10 cellular contexts compared by ENCODE assay signal in the genomic region with DNA sequence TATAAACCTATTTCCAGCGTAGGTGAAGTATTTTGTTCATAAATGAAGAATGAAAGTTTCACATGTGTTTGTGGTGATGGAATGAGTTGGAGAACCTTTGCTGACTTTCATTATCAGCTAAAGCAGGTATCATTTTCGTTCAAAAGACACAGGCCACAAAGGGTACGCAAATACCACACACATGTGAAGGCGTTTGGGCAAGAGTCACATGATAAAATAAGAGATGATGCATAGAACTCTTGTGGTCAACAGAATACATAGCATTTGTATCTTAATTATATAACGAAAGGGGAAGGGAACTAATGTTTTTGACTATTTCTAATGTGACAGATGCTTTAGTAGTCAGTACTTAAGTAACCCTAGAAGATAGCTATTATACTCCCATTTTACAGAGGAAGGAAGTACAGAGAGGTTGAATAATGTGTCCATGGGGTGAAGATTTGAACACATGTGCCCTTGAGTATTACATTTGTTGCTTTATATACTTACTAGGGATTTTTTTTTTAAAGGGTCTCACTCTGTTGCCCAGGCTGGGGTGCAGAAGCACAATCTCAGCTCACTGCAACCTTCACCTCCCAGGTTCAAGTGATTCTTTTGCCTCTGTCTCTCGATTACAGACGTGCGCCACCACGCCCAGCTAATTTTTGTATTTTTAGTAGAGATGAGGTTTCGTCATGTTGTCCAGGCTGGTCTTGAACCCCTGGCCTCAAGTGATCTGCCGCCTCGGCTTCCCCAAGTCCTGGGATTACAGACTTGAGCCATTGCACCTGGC. TPM values are rescaled to one million over a fixed set of nuclear protein-coding genes. Genes with fewer than 3 reads are reported as not detected.
DNase-seq lines count a peak whose midpoint lies in the region; ATAC-seq and TF ChIP-seq lines count a peak whose summit lies in the region.
"Had no signal": no experiment of that assay in that cellular context is flagged by ENCODE, and none has a peak within 500 bp of the region (broad histone marks: within the 10 kb centered on the region; RNA-seq: fewer than 3 reads in every experiment).

No MANE protein-coding gene starts in this region.

- H3K27me3 ChIP-seq in foreskin keratinocyte: no peaks in the 10 kb centered on the region
- H3K27me3 ChIP-seq: cardiac muscle cell had no signal

- H3K27me3 Mint-ChIP-seq in immature natural killer cell (ENCODE audit: low read depth in 3 of 3): peaks cover 5 to 11% (median 7%) of the 10 kb centered on the region in 3 donors

- no peaks in the 10 kb centered on the region for H3K9me3 Mint-ChIP-seq in immature natural killer cell

- peak overlapping the region; percentile 51 to 86 (median 74) for H3K27ac Mint-ChIP-seq in immature natural killer cell

- peaks cover 32 to 52% of the 10 kb centered on the region in 2 donors for H3K4me1 Mint-ChIP-seq in immature natural killer cell

- TF ChIP-seq CTCF in foreskin keratinocyte (conservative IDR thresholded peaks at IDR 0.05): no peak

- no peak overlapping the region for H3K27ac ChIP-seq in foreskin keratinocyte
- H3K27ac ChIP-seq: cardiac muscle cell had no signal

- peaks cover 0 to 7% (median 4%) of the 10 kb centered on the region in 3 donors for H3K36me3 Mint-ChIP-seq in immature natural killer cell

- H3K4me3 Mint-ChIP-seq in immature natural killer cell: no peak overlapping the region

- ATAC-seq in GM18517 (IDR thresholded peaks at IDR 0.05; ENCODE audit: unreplicated experiment): peak; percentile 69
- peak; percentile 63 for ATAC-seq in GM21619 (IDR thresholded peaks at IDR 0.05; ENCODE audit: unreplicated experiment)
- peak; percentile 35 for ATAC-seq in HG03575 (IDR thresholded peaks at IDR 0.05; ENCODE audit: extremely low read depth, insufficient number of reproducible peaks, low FRiP score, unreplicated experiment)
- ATAC-seq in foreskin keratinocyte: no peak

- peaks cover 10% of the 10 kb centered on the region for H3K4me1 ChIP-seq in foreskin keratinocyte

- DNase-seq in immature natural killer cell: peak; percentile 29 to 37 (median 32)
- DNase-seq in Ammon's horn (ENCODE audit: low spot score): no peak
- DNase-seq in foreskin keratinocyte: no peak
- DNase-seq in NCI-H187 treated with DMSO at 0.1 percent for 48 hours (lab: John Stamatoyannopoulos, UW): no peak
- no peak for DNase-seq in C1 segment of cervical spinal cord (lab: John Stamatoyannopoulos, UW)
- DNase-seq: substantia nigra had no signal

RNA-seq across cellular contexts. Expression of a gene that starts 4.8 kb away (rescaled TPM):
- polyA plus RNA-seq in immature natural killer cell (100 to 1,000 TPM in 1 of 3 donors, 10 to 100 TPM in 2; 82.6 to 102 (median 89.4) TPM), foreskin keratinocyte (43.0 and 59.6 TPM in 2 replicates)
- total RNA-seq in foreskin keratinocyte: 44.4 and 52.9 TPM in 2 replicates

RNA-seq across cellular contexts. Expression of a gene that starts 4.9 kb away (rescaled TPM):
- polyA plus RNA-seq in immature natural killer cell (10 to 100 TPM in 1 of 3 donors, 1 to 10 TPM in 2; 7.8 to 17.5 (median 8.2) TPM), foreskin keratinocyte (3.0 and 3.5 TPM in 2 replicates)
- 9.6 TPM in 2 replicates for total RNA-seq in foreskin keratinocyte

Comparison
In these comparisons a context has a peak if more than half of its experiments do, and no peak if none do; other contexts are left out.
1. DNase-seq: peak in immature natural killer cell (3 of 3); none in Ammon's horn (single experiment), foreskin keratinocyte (0 of 2), NCI-H187 treated with DMSO at 0.1 percent for 48 hours (single experiment) and C1 segment of cervical spinal cord (0 of 14).